ENCODE assay signal across 1 cellular context in genomic region chr6:147738089-147738488, GRCh38.
TF ChIP-seq lines count a peak whose summit lies in the region.

No MANE protein-coding gene starts in this region.

TF ChIP-seq in K562, 482 proteins besides CTCF, POLR2A, EP300 and RAD21 (continued from another document):
- TF ChIP-seq PKNOX1 (IDR thresholded peaks at IDR 0.05): no peak
- TF ChIP-seq CBX3 (IDR thresholded peaks at IDR 0.05; ENCODE audit: borderline replicate concordance in 1 of 2, low read length in 2 of 2): no peak
- TF ChIP-seq MXD1 (CRISPR knock-in tag; IDR thresholded peaks at IDR 0.05; ENCODE audit: borderline replicate concordance, poor library complexity, severe bottlenecking): no peak
- TF ChIP-seq MEIS2 (IDR thresholded peaks at IDR 0.05; ENCODE audit: partially characterized antibody): peak; percentile 67
- no peak for TF ChIP-seq MYC (IDR thresholded peaks at IDR 0.05; ENCODE audit: low read depth, low read length)
- TF ChIP-seq MYC (CRISPR knock-in tag; IDR thresholded peaks at IDR 0.05; ENCODE audit: borderline replicate concordance, low read depth): no peak
- TF ChIP-seq POLR2AphosphoS5 (IDR thresholded peaks at IDR 0.05; ENCODE audit: control insufficient read depth, insufficient read depth, low read depth, low read length): no peak
- TF ChIP-seq ZNF740 (CRISPR knock-in tag; IDR thresholded peaks at IDR 0.05): no peak
- no peak for TF ChIP-seq ZNF740 (tag; IDR thresholded peaks at IDR 0.05)
